ENCODE assay signal across 8 cellular contexts in genomic region chr11:75428301-75428724, GRCh38. TPM values are rescaled to one million over a fixed set of nuclear protein-coding genes. Genes with fewer than 3 reads are reported as not detected.
DNase-seq lines count a peak whose midpoint lies in the region; ATAC-seq, FAIRE-seq and TF ChIP-seq lines count a peak whose summit lies in the region.

No MANE protein-coding gene starts in this region.

- ATAC-seq in HG02938 (IDR thresholded peaks at IDR 0.05; ENCODE audit: unreplicated experiment) (peak; percentile 68), HG03196 (IDR thresholded peaks at IDR 0.05; ENCODE audit: unreplicated experiment) (no peak)

- peaks cover 9% of the 10 kb centered on the region for H3K36me3 Mint-ChIP-seq in T-helper 2 cell treated with Interferon-gamma antibody and Interleukin-4, amounts not matched to agents 5 μg/mL and 100 μg/mL, for 36 hours (ENCODE audit: low read depth)

- no peak for FAIRE-seq in D721Med (lab: Jason Lieb, UNC)

- peaks cover 32 to 57% (median 52%) of the 10 kb centered on the region in 3 donors for H3K27me3 ChIP-seq in skeletal muscle tissue (ENCODE audit: control insufficient read depth in 3 of 3, insufficient read depth in 3 of 3, low read length in 3 of 3)

- DNase-seq in D721Med (ENCODE audit: insufficient read length, low spot score) (peak; percentile 99), astrocyte of the hippocampus (ENCODE audit: low read depth, low spot score) (peak; percentile 95), hippocampal formation (lab: John Stamatoyannopoulos, UW) (peak; percentile 77 to 83), NCI-H2081 (lab: John Stamatoyannopoulos, UW) (no peak)
- peak; percentile 71 for DNase-seq in T-helper 2 cell treated with Interferon-gamma antibody and Interleukin-4, amounts not matched to agents 5 μg/mL and 100 μg/mL, for 36 hours (ENCODE audit: low spot score)

- H3K9ac ChIP-seq in skeletal muscle tissue (ENCODE audit: low read depth in 1 of 3, low read length in 3 of 3) = peak overlapping the region in 2 of 3 donors; percentile 68 to 77

- H3K36me3 ChIP-seq in skeletal muscle tissue (ENCODE audit: control insufficient read depth in 3 of 3, insufficient read depth in 3 of 3, low read length in 3 of 3) = peaks cover 0 to under 1% (median 0%) of the 10 kb centered on the region in 3 donors

- peak overlapping the region; percentile 62 to 83 (median 69) for H3K4me3 ChIP-seq in skeletal muscle tissue (ENCODE audit: low read length in 3 of 3)

- H3K4me3 Mint-ChIP-seq in T-helper 2 cell treated with Interferon-gamma antibody and Interleukin-4, amounts not matched to agents 5 μg/mL and 100 μg/mL, for 36 hours = peak overlapping the region; percentile 79

- TF ChIP-seq CTCF in D721Med (IDR thresholded peaks at IDR 0.05; ENCODE audit: insufficient read depth, missing control alignments) = no peak

- peaks cover 0 to 2% (median 0%) of the 10 kb centered on the region in 3 donors for H3K9me3 ChIP-seq in skeletal muscle tissue (ENCODE audit: control insufficient read depth in 3 of 3, low read length in 3 of 3)

- no peak overlapping the region for H3K27ac ChIP-seq in skeletal muscle tissue (ENCODE audit: low read depth, low read length)

- H3K4me1 Mint-ChIP-seq in T-helper 2 cell treated with Interferon-gamma antibody and Interleukin-4, amounts not matched to agents 5 μg/mL and 100 μg/mL, for 36 hours (ENCODE audit: low read depth) = peaks cover 27% of the 10 kb centered on the region

- peaks cover 50% of the 10 kb centered on the region for H3K27me3 Mint-ChIP-seq in T-helper 2 cell treated with Interferon-gamma antibody and Interleukin-4, amounts not matched to agents 5 μg/mL and 100 μg/mL, for 36 hours (ENCODE audit: low read depth)

- H3K27ac Mint-ChIP-seq in T-helper 2 cell treated with Interferon-gamma antibody and Interleukin-4, amounts not matched to agents 5 μg/mL and 100 μg/mL, for 36 hours = peak overlapping the region; percentile 67

- H3K4me1 ChIP-seq in skeletal muscle tissue (ENCODE audit: control insufficient read depth in 3 of 3, insufficient read depth in 3 of 3, low read length in 3 of 3) = peaks cover 10 to 14% (median 12%) of the 10 kb centered on the region in 3 donors

- peaks cover 3% of the 10 kb centered on the region for H3K9me3 Mint-ChIP-seq in T-helper 2 cell treated with Interferon-gamma antibody and Interleukin-4, amounts not matched to agents 5 μg/mL and 100 μg/mL, for 36 hours

RNA-seq across cellular contexts. Expression of gene KLHL35, which starts 4.7 kb away (rescaled TPM):
- 4.7 TPM for total RNA-seq in skeletal muscle tissue

RNA-seq across cellular contexts. Expression of gene RPS3, which starts 29.0 kb away (rescaled TPM):
- total RNA-seq in skeletal muscle tissue = 2,115 TPM

Comparison
In these comparisons a context has a peak if more than half of its experiments do, and no peak if none do; other contexts are left out.
1. DNase-seq: peak in D721Med (single experiment), T-helper 2 cell treated with Interferon-gamma antibody and Interleukin-4, amounts not matched to agents 5 μg/mL and 100 μg/mL, for 36 hours (single experiment), astrocyte of the hippocampus (single experiment) and hippocampal formation (2 of 2); none in NCI-H2081 (0 of 2).